Comparison of ENCODE assay signal across 2 cellular contexts in the genomic region with DNA sequence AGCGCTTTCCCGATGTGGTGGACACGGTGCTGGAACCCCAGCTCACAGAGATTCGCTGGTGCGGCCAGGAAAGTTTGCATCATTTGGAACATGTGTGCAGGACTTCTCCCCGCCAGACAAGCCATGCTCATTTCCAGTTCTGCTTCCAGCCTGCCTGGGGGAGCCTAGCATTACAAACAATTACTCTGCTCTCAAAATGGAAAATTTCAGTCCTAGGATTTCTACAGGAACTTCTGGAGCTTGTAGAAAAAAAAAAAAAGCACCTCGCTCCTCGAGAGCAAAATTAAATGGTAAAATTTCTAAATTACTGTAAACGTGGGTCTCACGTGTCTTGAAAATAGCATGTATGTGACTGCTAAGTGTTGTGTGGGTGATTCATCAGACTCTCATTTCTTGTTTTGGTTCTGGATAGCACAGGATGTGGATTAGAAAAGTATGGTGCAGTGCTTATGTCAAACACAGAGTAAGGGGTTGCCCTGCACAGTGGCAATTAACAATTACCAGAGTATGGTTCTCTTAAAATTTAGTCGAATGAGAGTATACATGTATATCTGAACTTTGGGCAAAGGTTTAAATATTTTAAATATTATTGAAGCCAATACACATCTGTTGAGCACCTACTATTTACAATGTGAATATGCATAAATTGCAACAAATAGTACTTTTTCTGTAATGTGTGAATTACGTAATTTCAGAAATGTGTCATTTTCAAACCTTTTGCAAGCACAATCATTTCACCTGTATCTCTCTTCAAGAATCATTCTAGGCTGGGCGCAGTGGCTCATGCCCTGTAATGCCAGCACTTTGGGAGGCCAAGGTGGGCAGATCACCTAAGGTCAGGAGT.
A peak's percentile ranks its signal among the peaks of the same experiment; 100 is the strongest.
TF ChIP-seq lines count a peak whose summit lies in the region.

No MANE protein-coding gene starts in this region.

TF ChIP-seq in K562, 482 proteins besides CTCF, POLR2A, EP300 and RAD21 (continued from another document):
- no peak for TF ChIP-seq MAZ (CRISPR knock-in tag; conservative IDR thresholded peaks at IDR 0.05 in 1 of 2, IDR thresholded peaks at IDR 0.05 in 1 of 2)
- TF ChIP-seq NBN (IDR thresholded peaks at IDR 0.05; ENCODE audit: low read depth), result no peak
- 0 out of 2 replicates have a peak, but pooled peaks have one; percentile 10 for TF ChIP-seq CXXC5 (CRISPR knock-in tag; IDR thresholded peaks at IDR 0.05)
- no peak for TF ChIP-seq ZNF717 (CRISPR knock-in tag; IDR thresholded peaks at IDR 0.05)
- no peak for TF ChIP-seq SAFB (IDR thresholded peaks at IDR 0.05; ENCODE audit: borderline replicate concordance, low read depth, low read length)
- TF ChIP-seq ZNF184 (CRISPR knock-in tag; IDR thresholded peaks at IDR 0.05), result no peak
- TF ChIP-seq ZNF124 (CRISPR knock-in tag; IDR thresholded peaks at IDR 0.05), result no peak

TF ChIP-seq in SK-N-SH treated with all-trans-retinoic acid at 6 μM for 48 hours, 23 proteins besides CTCF, POLR2A, EP300 and RAD21 (continued from another document):
- TF ChIP-seq ARNTL (CRISPR knock-in tag; IDR thresholded peaks at IDR 0.05; ENCODE audit: borderline replicate concordance, low read depth) (no peak), CSRNP3 (CRISPR knock-in tag; IDR thresholded peaks at IDR 0.05) (no peak), ZNF565 (CRISPR knock-in tag; conservative IDR thresholded peaks at IDR 0.05; ENCODE audit: low read depth) (no peak), TSHZ2 (CRISPR knock-in tag; IDR thresholded peaks at IDR 0.05) (no peak), ESRRG (CRISPR knock-in tag; IDR thresholded peaks at IDR 0.05) (no peak), RARB (CRISPR knock-in tag; IDR thresholded peaks at IDR 0.05) (no peak), CREB5 (CRISPR knock-in tag; IDR thresholded peaks at IDR 0.05; ENCODE audit: low read depth) (no peak)
- TF ChIP-seq, protein P1, sequence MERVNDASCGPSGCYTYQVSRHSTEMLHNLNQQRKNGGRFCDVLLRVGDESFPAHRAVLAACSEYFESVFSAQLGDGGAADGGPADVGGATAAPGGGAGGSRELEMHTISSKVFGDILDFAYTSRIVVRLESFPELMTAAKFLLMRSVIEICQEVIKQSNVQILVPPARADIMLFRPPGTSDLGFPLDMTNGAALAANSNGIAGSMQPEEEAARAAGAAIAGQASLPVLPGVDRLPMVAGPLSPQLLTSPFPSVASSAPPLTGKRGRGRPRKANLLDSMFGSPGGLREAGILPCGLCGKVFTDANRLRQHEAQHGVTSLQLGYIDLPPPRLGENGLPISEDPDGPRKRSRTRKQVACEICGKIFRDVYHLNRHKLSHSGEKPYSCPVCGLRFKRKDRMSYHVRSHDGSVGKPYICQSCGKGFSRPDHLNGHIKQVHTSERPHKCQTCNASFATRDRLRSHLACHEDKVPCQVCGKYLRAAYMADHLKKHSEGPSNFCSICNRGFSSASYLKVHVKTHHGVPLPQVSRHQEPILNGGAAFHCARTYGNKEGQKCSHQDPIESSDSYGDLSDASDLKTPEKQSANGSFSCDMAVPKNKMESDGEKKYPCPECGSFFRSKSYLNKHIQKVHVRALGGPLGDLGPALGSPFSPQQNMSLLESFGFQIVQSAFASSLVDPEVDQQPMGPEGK (CRISPR knock-in tag; IDR thresholded peaks at IDR 0.05; ENCODE audit: borderline replicate concordance), result no peak
TF ChIP-seq in SK-N-SH treated with all-trans-retinoic acid at 6 μM for 48 hours: peak in this region for 0.
